ENCODE assay signal across 8 cellular contexts in the genomic region with DNA sequence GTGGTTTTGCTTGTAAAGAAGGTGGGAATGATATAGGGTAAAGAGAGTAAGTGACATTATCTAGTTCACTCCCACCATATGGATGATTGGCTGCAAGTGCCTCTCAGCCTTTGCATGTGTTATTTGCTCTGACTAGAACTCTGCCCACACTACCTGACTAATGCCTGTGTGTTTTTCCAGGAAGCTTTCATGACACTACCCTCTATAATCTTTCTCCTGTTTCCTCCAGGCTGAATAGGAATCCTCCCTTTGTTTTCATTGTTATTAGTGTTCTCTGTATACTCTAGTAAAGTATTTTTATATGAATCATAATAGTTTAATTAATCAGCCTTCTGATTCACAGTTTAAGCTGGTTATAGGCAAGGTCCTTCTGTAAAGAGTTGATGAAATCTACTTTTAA. TPM values are rescaled to one million over a fixed set of nuclear protein-coding genes. Genes with fewer than 3 reads are reported as not detected.
"Had no signal": no experiment of that assay in that cellular context is flagged by ENCODE, and none has a peak within 500 bp of the region (broad histone marks: within the 10 kb centered on the region; RNA-seq: fewer than 3 reads in every experiment).

No MANE protein-coding gene starts in this region.

RNA-seq across cellular contexts. Expression of a gene that starts 13.8 kb away (rescaled TPM):
- total RNA-seq: activated CD8-positive, alpha-beta T cell treated with anti-CD3 and anti-CD28 coated beads, Interleukin-2, amount 10 ng/mL, durations not matched to agents 7 days and 5 days; astrocyte; heart left ventricle; posterior vena cava; right atrium auricular region; skeletal muscle tissue; thoracic aorta had no signal
- polyA plus RNA-seq: neural cell had no signal
